26 cellular contexts compared by ENCODE assay signal in the genomic region with DNA sequence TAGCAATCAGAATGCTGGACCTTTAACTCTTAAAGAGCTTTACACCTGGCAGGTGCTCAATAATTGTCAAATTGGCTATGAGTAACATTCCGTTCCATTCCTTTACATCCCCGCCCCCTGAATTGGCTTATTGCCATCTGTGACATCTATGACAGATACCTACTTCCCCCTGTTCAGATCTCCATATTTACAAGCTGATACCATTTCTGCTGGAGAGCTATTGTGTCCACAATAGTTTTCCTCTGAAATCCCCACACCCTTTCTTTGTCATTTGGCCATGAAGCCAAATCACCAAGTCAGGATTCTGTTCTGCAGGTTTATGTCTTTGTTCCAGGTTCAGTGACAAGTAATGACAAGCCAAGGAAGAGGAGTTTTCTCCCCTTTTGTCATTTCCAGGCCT. TPM values are rescaled to one million over a fixed set of nuclear protein-coding genes. Genes with fewer than 3 reads are reported as not detected.
DNase-seq lines count a peak whose midpoint lies in the region; ATAC-seq and TF ChIP-seq lines count a peak whose summit lies in the region.
"Had no signal": no experiment of that assay in that cellular context is flagged by ENCODE, and none has a peak within 500 bp of the region (broad histone marks: within the 10 kb centered on the region; RNA-seq: fewer than 3 reads in every experiment).

No MANE protein-coding gene starts in this region.

- H3K4me1 ChIP-seq in RWPE2 (ENCODE audit: insufficient read depth, poor library complexity, severe bottlenecking) (peaks cover 16% of the 10 kb centered on the region), smooth muscle cell (ENCODE audit: low read depth) (no peaks in the 10 kb centered on the region)
- H3K4me1 ChIP-seq: BE2C had no signal

- H3K9ac ChIP-seq in smooth muscle cell (ENCODE audit: low read depth): no peak overlapping the region
- H3K9ac ChIP-seq: KMS-11, SK-N-SH had no signal

- H3K9me3 ChIP-seq in RWPE2 (ENCODE audit: severe bottlenecking): no peaks in the 10 kb centered on the region
- no peaks in the 10 kb centered on the region for H3K9me3 ChIP-seq in smooth muscle cell (replicated peaks; ENCODE audit: low read depth)
- H3K9me3 ChIP-seq: BE2C, SK-N-SH had no signal

- no peaks in the 10 kb centered on the region for H3K27me3 ChIP-seq in RWPE2 (ENCODE audit: insufficient read depth, poor library complexity, severe bottlenecking)
- H3K27me3 ChIP-seq in smooth muscle cell (ENCODE audit: low read depth): no peaks in the 10 kb centered on the region

- H3K79me2 ChIP-seq in smooth muscle cell (ENCODE audit: low read depth): no peaks in the 10 kb centered on the region

- no peaks in the 10 kb centered on the region for H4K20me1 ChIP-seq in smooth muscle cell (ENCODE audit: low read depth)

- no peak overlapping the region for H3K4me2 ChIP-seq in smooth muscle cell
- H3K4me2 ChIP-seq: KMS-11, SK-N-SH had no signal

- peak; percentile 50 for DNase-seq in NCI-H2196 (lab: John Stamatoyannopoulos, UW; ENCODE audit: unreplicated experiment)
- DNase-seq in NCI-H2196 treated with DMSO at 0.1 percent for 48 hours (lab: John Stamatoyannopoulos, UW; ENCODE audit: unreplicated experiment): no peak
- no peak for DNase-seq in RWPE2 (ENCODE audit: low spot score)
- DNase-seq in smooth muscle cell (lab: John Stamatoyannopoulos, UW; ENCODE audit: unreplicated experiment): no peak
- DNase-seq in stimulated activated CD4-positive, alpha-beta T cell treated with anti-CD3 and anti-CD28 coated beads, Interleukin-12 subunit alpha, Interleukin-12 subunit beta, amount 100 ng/mL, for 4 hours: no peak
- DNase-seq: 8988T, ACHN, BE2C, Calu3, DMS79 treated with DMSO at 0.1 percent for 48 hours, GF-D8, NCI-H1092, NCI-H1417 treated with DMSO at 0.1 percent for 48 hours, NCI-H1694 treated with DMSO at 0.1 percent for 48 hours, NCI-H2081, NCI-H2171 treated with DMSO at 0.1 percent for 48 hours, NCI-H446 treated with DMSO at 0.1 percent for 48 hours, SK-N-SH had no signal

- TF ChIP-seq CTCF in RWPE2 (IDR thresholded peaks at IDR 0.05; ENCODE audit: poor library complexity, severe bottlenecking): no peak
- no peak for TF ChIP-seq CTCF in smooth muscle cell (IDR thresholded peaks at IDR 0.05; ENCODE audit: borderline replicate concordance, insufficient read depth, poor library complexity, severe bottlenecking)

- H3F3A ChIP-seq in smooth muscle cell (ENCODE audit: low read depth): no peaks in the 10 kb centered on the region

- no peak overlapping the region for H3K4me3 ChIP-seq in RWPE2 (ENCODE audit: severe bottlenecking)
- no peak overlapping the region for H3K4me3 ChIP-seq in smooth muscle cell

- no peak overlapping the region for H2AFZ ChIP-seq in smooth muscle cell (ENCODE audit: low read depth)

- WGBS in smooth muscle cell (ENCODE audit: low lambda C conversion rate): 94% methylated on average over 2 of the region's 2 CpGs

- H3K36me3 ChIP-seq in RWPE2 (ENCODE audit: low read depth) (no peaks in the 10 kb centered on the region), smooth muscle cell (ENCODE audit: low read depth) (no peaks in the 10 kb centered on the region)
- H3K36me3 ChIP-seq: BE2C had no signal

- ATAC-seq in RWPE2 (ENCODE audit: low read depth) (peak; percentile 49), esophagus mucosa (peak; percentile 94), GM18909 (IDR thresholded peaks at IDR 0.05; ENCODE audit: poor library complexity, unreplicated experiment) (no peak), HG03342 (IDR thresholded peaks at IDR 0.05; ENCODE audit: unreplicated experiment) (no peak)
- ATAC-seq: HCT116, Panc1 had no signal

- H3K27ac ChIP-seq in RWPE2 (ENCODE audit: poor library complexity, severe bottlenecking) (peak overlapping the region; percentile 24), smooth muscle cell (ENCODE audit: low read depth) (peak overlapping the region; percentile 33)
- H3K27ac ChIP-seq: HL-60, KMS-11 had no signal

RNA-seq across cellular contexts. Expression of gene CDH26, which starts 3.2 kb away (rescaled TPM):
- 1.3 TPM for total RNA-seq in esophagus mucosa
- 1.2 TPM in 2 replicates for total RNA-seq in smooth muscle cell
- polyA plus RNA-seq in smooth muscle cell: 0.18 TPM in 1 of 2 replicates, not detected in the other
- polyA plus RNA-seq: IgD-negative memory B cell had no signal

RNA-seq across cellular contexts. Expression of gene FAM217B, which starts 21.2 kb away (rescaled TPM):
- total RNA-seq in esophagus mucosa (11.0 TPM), smooth muscle cell (6.4 and 7.7 TPM in 2 replicates)
- polyA plus RNA-seq in smooth muscle cell: 14.2 and 14.8 TPM in 2 replicates

RNA-seq across cellular contexts. Expression of gene PPP1R3D, which starts 21.3 kb away (rescaled TPM):
- total RNA-seq in esophagus mucosa: 8.6 TPM
- total RNA-seq in smooth muscle cell: 4.9 and 5.1 TPM in 2 replicates
- 1.9 and 2.6 TPM in 2 replicates for polyA plus RNA-seq in smooth muscle cell

RNA-seq across cellular contexts. Expression of gene SYCP2, which starts 28.0 kb away (rescaled TPM):
- total RNA-seq in esophagus mucosa (0.60 TPM), smooth muscle cell (0.49 and 0.54 TPM in 2 replicates)
- polyA plus RNA-seq in smooth muscle cell: 0.37 and 0.42 TPM in 2 replicates

Comparison
In these comparisons a context has a peak if more than half of its experiments do, and no peak if none do; other contexts are left out.
1. ATAC-seq: peak in RWPE2 (single experiment) and esophagus mucosa (single experiment); none in GM18909 (single experiment) and HG03342 (single experiment).